Comparison of ENCODE assay signal across 8 cellular contexts in the genomic region with DNA sequence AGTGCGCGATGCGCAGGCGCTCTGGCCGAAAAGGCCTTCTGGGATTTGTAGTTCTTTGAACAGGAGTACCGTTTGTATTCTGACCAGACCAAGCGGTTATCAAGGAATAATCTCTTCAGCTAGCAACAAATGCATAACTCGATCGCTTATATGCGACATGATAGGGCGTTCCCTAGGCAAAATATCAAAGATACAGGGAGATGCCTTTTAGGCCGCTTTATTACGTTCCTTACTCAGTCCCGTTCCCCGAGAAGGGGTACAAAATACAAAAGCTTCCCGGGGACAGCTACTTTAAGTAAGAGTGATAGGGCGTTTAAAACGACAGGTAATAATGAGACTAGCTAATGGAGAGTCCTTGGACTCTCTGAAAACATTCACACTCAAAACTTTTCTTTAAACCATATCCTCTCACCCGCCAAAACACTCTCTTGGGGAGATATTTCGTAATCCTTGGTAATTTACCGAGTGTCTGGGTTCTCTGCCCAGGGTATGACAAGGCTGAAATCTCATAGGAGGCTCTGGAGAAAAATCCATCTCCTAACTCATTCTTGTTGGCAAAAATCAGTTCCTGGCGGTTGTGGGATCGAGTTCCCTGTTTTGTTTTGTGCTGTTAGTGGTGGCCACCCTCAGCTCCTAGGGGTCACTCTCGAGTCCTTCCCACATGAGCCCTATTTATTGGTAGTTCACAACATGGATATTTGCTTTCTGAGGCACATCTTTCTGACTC. TPM values are rescaled to one million over a fixed set of nuclear protein-coding genes. Genes with fewer than 3 reads are reported as not detected.
DNase-seq lines count a peak whose midpoint lies in the region; ATAC-seq, FAIRE-seq and TF ChIP-seq lines count a peak whose summit lies in the region.

No MANE protein-coding gene starts in this region.

- dilution Hi-C loops in endothelial cell of umbilical vein (cut with MboI; ENCODE audit: extremely low pct_ligation_motif_present, low sequenced_read_pairs) = no loop called here

- no CpG with 5 or more reads among the region's 24 CpGs for WGBS in mesendoderm (ENCODE audit: extremely low coverage, insufficient coverage, low lambda C conversion rate)

- no peak overlapping the region for H2BK15ac ChIP-seq in mesendoderm (replicated peaks; ENCODE audit: low read depth)

- H3K56ac ChIP-seq in mesendoderm (ENCODE audit: low read length) = peak overlapping the region; percentile 66

- H4K8ac ChIP-seq in mesendoderm (ENCODE audit: low read depth, low read length) = peak overlapping the region; percentile 65

- intact Hi-C loops in endothelial cell of umbilical vein (cut with micrococcal nuclease) = loop anchor here (1.0 to 5.0 kb wide), 4 partner anchors 39 to 837 kb away; a partner anchor contains a TSS
- intact Hi-C loops in tibial artery (cut with DNase I; ENCODE audit: low total_unique reads) = no loop called here

- no peak for TF ChIP-seq CTCF in KMS-11 (conservative IDR thresholded peaks at IDR 0.05; ENCODE audit: low read depth, low read length)
- peak; percentile 7 to 22 for TF ChIP-seq CTCF in endothelial cell of umbilical vein (IDR thresholded peaks at IDR 0.05; ENCODE audit: extremely low read depth in 1 of 2, insufficient read depth in 1 of 2, low read depth in 1 of 2, low read length in 2 of 2)
- no peak for TF ChIP-seq CTCF in tibial artery (IDR thresholded peaks at IDR 0.05)

- H4K5ac ChIP-seq in mesendoderm (ENCODE audit: low read length) = peak overlapping the region; percentile 64

- no peak overlapping the region for H3K4me3 ChIP-seq in KMS-11 (IDR thresholded peaks at IDR 0.05; ENCODE audit: insufficient read depth, low read depth, low read length)
- peak overlapping the region; percentile 79 to 93 (median 82) for H3K4me3 ChIP-seq in endothelial cell of umbilical vein (replicated peaks in 1 of 3; ENCODE audit: insufficient read depth in 1 of 3, low read depth in 1 of 3, low read length in 3 of 3)
- H3K4me3 ChIP-seq in mesendoderm (ENCODE audit: low read length) = peak overlapping the region; percentile 35
- peak overlapping the region; percentile 80 to 90 for H3K4me3 ChIP-seq in tibial artery

- H3K9ac ChIP-seq in KMS-11 (peak overlapping the region; percentile 85; the same call in 1 of the 2 replicates), endothelial cell of umbilical vein (replicated peaks; ENCODE audit: extremely low read depth, insufficient read depth, low read length) (peak overlapping the region; percentile 98), mesendoderm (ENCODE audit: low read length) (peak overlapping the region; percentile 66)

- no peaks in the 10 kb centered on the region for H3K36me3 ChIP-seq in KMS-11 (ENCODE audit: insufficient read depth)
- H3K36me3 ChIP-seq in endothelial cell of umbilical vein (ENCODE audit: control insufficient read depth in 2 of 2, extremely low read depth in 1 of 2, insufficient read depth in 2 of 2, low read length in 2 of 2) = no peaks in the 10 kb centered on the region
- no peaks in the 10 kb centered on the region for H3K36me3 ChIP-seq in mesendoderm (ENCODE audit: control insufficient read depth, insufficient read depth, low read length)
- H3K36me3 ChIP-seq in tibial artery = peaks cover 0 to 3% (median 0%) of the 10 kb centered on the region in 3 donors

- H2AFZ ChIP-seq in KMS-11 (ENCODE audit: low read depth) (peak overlapping the region; percentile 90), endothelial cell of umbilical vein (ENCODE audit: low read depth, low read length) (peak overlapping the region; percentile 82)

- CTCF ChIA-PET in endothelial cell of umbilical vein (lab: Charles Lee) = interaction anchor here (1.2 to 2.7 kb wide), 4 partner anchors 10 to 805 kb away, joined by 4 to 16 read pairs (median 6); a partner anchor contains a TSS

- H3K4me1 ChIP-seq in KMS-11 (ENCODE audit: low read depth, poor library complexity, severe bottlenecking) = peaks cover 16% of the 10 kb centered on the region
- H3K4me1 ChIP-seq in endothelial cell of umbilical vein (ENCODE audit: control insufficient read depth, extremely low read depth, insufficient read depth, low read length) = peaks cover 8% of the 10 kb centered on the region
- H3K4me1 ChIP-seq in mesendoderm (ENCODE audit: control insufficient read depth, low read depth, low read length) = no peaks in the 10 kb centered on the region
- peaks cover 0 to 45% (median 21%) of the 10 kb centered on the region in 4 donors for H3K4me1 ChIP-seq in tibial artery

- H2AK5ac ChIP-seq in mesendoderm (ENCODE audit: low read length) = no peak overlapping the region

- POLR2A ChIA-PET in endothelial cell of umbilical vein (lab: Charles Lee) = interaction anchor here (0.9 kb wide), 1 partner anchor 10 kb away, joined by 3 read pairs; no protein-coding TSS in a partner anchor

- H3K4me2 ChIP-seq in KMS-11 = peak overlapping the region; percentile 44; the same call in 1 of the 2 replicates
- peak overlapping the region; percentile 78 for H3K4me2 ChIP-seq in endothelial cell of umbilical vein (ENCODE audit: insufficient read depth, low read length)
- peak overlapping the region; percentile 82 for H3K4me2 ChIP-seq in mesendoderm (ENCODE audit: low read length)

- BruUV-seq in endothelial cell of umbilical vein (replicated peaks; lab: Mats Ljungman, UMichigan) = no TSS peak

- H3K23ac ChIP-seq in mesendoderm (ENCODE audit: low read length) = no peak overlapping the region

- H3K9me1 ChIP-seq in endothelial cell of umbilical vein (replicated peaks; ENCODE audit: control insufficient read depth, extremely low read depth, insufficient read depth, low read length) = no peaks in the 10 kb centered on the region

- H3K27me3 ChIP-seq in KMS-11 (ENCODE audit: insufficient read depth, low read depth) (no peaks in the 10 kb centered on the region), endothelial cell of umbilical vein (ENCODE audit: control insufficient read depth in 2 of 2, insufficient read depth in 2 of 2, low read length in 2 of 2) (no peaks in the 10 kb centered on the region), mesendoderm (ENCODE audit: insufficient read depth, low read length, poor library complexity) (no peaks in the 10 kb centered on the region), tibial artery (no peaks in the 10 kb centered on the region)

- H3K79me1 ChIP-seq in mesendoderm (ENCODE audit: low read length) = peaks cover 14% of the 10 kb centered on the region

- no peak overlapping the region for H3K27ac ChIP-seq in KMS-11
- H3K27ac ChIP-seq in endothelial cell of umbilical vein (ENCODE audit: insufficient read depth, low read depth, low read length) = peak overlapping the region; percentile 94
- no peak overlapping the region for H3K27ac ChIP-seq in mesendoderm (ENCODE audit: low read depth, low read length)
- peak overlapping the region; percentile 95 to 97 for H3K27ac ChIP-seq in tibial artery

- TF ChIP-seq POLR2A in endothelial cell of umbilical vein (IDR thresholded peaks at IDR 0.05; ENCODE audit: low read depth, low read length) = no peak

- H3K79me2 ChIP-seq in KMS-11 (ENCODE audit: insufficient read depth, low read depth) (peaks cover 39% of the 10 kb centered on the region), endothelial cell of umbilical vein (ENCODE audit: control insufficient read depth, insufficient read depth, low read length) (peaks cover 45% of the 10 kb centered on the region), mesendoderm (ENCODE audit: control insufficient read depth, insufficient read depth, low read length) (peaks cover 31% of the 10 kb centered on the region)

- no peak overlapping the region for H2BK5ac ChIP-seq in mesendoderm (ENCODE audit: low read length)

- H3K9me3 ChIP-seq in endothelial cell of umbilical vein (replicated peaks; ENCODE audit: control insufficient read depth, insufficient read depth, low read length) (no peaks in the 10 kb centered on the region), tibial artery (no peaks in the 10 kb centered on the region)

- peak; percentile 15 for ATAC-seq in GM21786 (IDR thresholded peaks at IDR 0.05; ENCODE audit: unreplicated experiment)

- peak overlapping the region; percentile 41 for H3K18ac ChIP-seq in mesendoderm (ENCODE audit: low read length)

- H3K4ac ChIP-seq in mesendoderm (ENCODE audit: low read depth, low read length) = no peak overlapping the region

- no peak overlapping the region for H2BK120ac ChIP-seq in mesendoderm (ENCODE audit: low read depth, low read length)

- H4K20me1 ChIP-seq in KMS-11 (ENCODE audit: insufficient read depth) = no peaks in the 10 kb centered on the region
- no peaks in the 10 kb centered on the region for H4K20me1 ChIP-seq in endothelial cell of umbilical vein (replicated peaks; ENCODE audit: control insufficient read depth, extremely low read depth, insufficient read depth, low read length)

- peak; percentile 62 for FAIRE-seq in endothelial cell of umbilical vein (lab: Jason Lieb, UNC)

- DNase-seq in NCI-H1105 treated with DMSO at 0.1 percent for 48 hours (lab: John Stamatoyannopoulos, UW) = peak; percentile 59
- no peak for DNase-seq in NCI-H1105 (lab: John Stamatoyannopoulos, UW)
- peak; percentile 54 for DNase-seq in SW480 (ENCODE audit: low spot score)
- no peak for DNase-seq in endothelial cell of umbilical vein (ENCODE audit: low read depth, low spot score)
- peak; percentile 78 for DNase-seq in mesendoderm
- DNase-seq in tibial artery = peak; percentile 55 to 73

RNA-seq across cellular contexts. Expression of a gene that starts 0.4 kb away (rescaled TPM):
- total RNA-seq in endothelial cell of umbilical vein = 96.3 and 104 TPM in 2 replicates
- polyA plus RNA-seq in endothelial cell of umbilical vein = 9.5 and 14.3 TPM in 2 replicates
- polyA plus RNA-seq in endothelial cell of umbilical vein (2011; cell fraction: cytosol; rRNA removed) = 28.3 and 29.9 TPM in 2 replicates
- 37.8 and 44.6 TPM in 2 replicates for polyA plus RNA-seq in endothelial cell of umbilical vein (2011; cell fraction: nucleus; rRNA removed)
- 58.6 and 84.1 TPM in 2 replicates for polyA plus RNA-seq in endothelial cell of umbilical vein (2012)
- 22.4 and 27.9 TPM in 2 replicates for polyA minus RNA-seq in endothelial cell of umbilical vein
- 32.7 TPM for polyA minus RNA-seq in endothelial cell of umbilical vein (2011; cell fraction: cytosol; rRNA and poly(A)+ RNA removed)
- polyA minus RNA-seq in endothelial cell of umbilical vein (2011; cell fraction: nucleus; rRNA and poly(A)+ RNA removed) = 10.9 and 14.0 TPM in 2 replicates
- polyA plus RNA-seq in mesendoderm (2013, experiment 1 of 2) = 77.6 TPM
- 74.8 TPM for polyA plus RNA-seq in mesendoderm (2013, experiment 2 of 2)

RNA-seq across cellular contexts. Expression of a gene that starts 38.5 kb away (rescaled TPM):
- total RNA-seq in endothelial cell of umbilical vein = 4.0 and 4.2 TPM in 2 replicates
- polyA plus RNA-seq in endothelial cell of umbilical vein = 6.9 and 7.9 TPM in 2 replicates
- polyA plus RNA-seq in endothelial cell of umbilical vein (2011; cell fraction: cytosol; rRNA removed) = 4.4 and 5.2 TPM in 2 replicates
- polyA plus RNA-seq in endothelial cell of umbilical vein (2011; cell fraction: nucleus; rRNA removed) = 12.3 and 14.7 TPM in 2 replicates
- polyA plus RNA-seq in endothelial cell of umbilical vein (2012) = 3.2 and 3.8 TPM in 2 replicates
- polyA minus RNA-seq in endothelial cell of umbilical vein = 9.0 TPM in 2 replicates
- polyA minus RNA-seq in endothelial cell of umbilical vein (2011; cell fraction: cytosol; rRNA and poly(A)+ RNA removed) = 4.6 TPM
- polyA minus RNA-seq in endothelial cell of umbilical vein (2011; cell fraction: nucleus; rRNA and poly(A)+ RNA removed) = 4.2 and 5.7 TPM in 2 replicates
- polyA plus RNA-seq in mesendoderm (2013, experiment 1 of 2) = 6.2 TPM
- 5.6 TPM for polyA plus RNA-seq in mesendoderm (2013, experiment 2 of 2)

RNA-seq across cellular contexts. Expression of a gene that starts 53.5 kb away (rescaled TPM):
- total RNA-seq in endothelial cell of umbilical vein = 160 and 177 TPM in 2 replicates
- polyA plus RNA-seq in endothelial cell of umbilical vein = 92.8 and 144 TPM in 2 replicates
- polyA plus RNA-seq in endothelial cell of umbilical vein (2011; cell fraction: cytosol; rRNA removed) = 166 and 294 TPM in 2 replicates
- 76.8 and 89.0 TPM in 2 replicates for polyA plus RNA-seq in endothelial cell of umbilical vein (2011; cell fraction: nucleus; rRNA removed)
- 212 and 382 TPM in 2 replicates for polyA plus RNA-seq in endothelial cell of umbilical vein (2012)
- polyA minus RNA-seq in endothelial cell of umbilical vein = 36.3 and 70.7 TPM in 2 replicates
- polyA minus RNA-seq in endothelial cell of umbilical vein (2011; cell fraction: cytosol; rRNA and poly(A)+ RNA removed) = 34.2 TPM
- 10.2 and 13.5 TPM in 2 replicates for polyA minus RNA-seq in endothelial cell of umbilical vein (2011; cell fraction: nucleus; rRNA and poly(A)+ RNA removed)
- polyA plus RNA-seq in mesendoderm (2013, experiment 1 of 2) = 1,414 TPM
- 1,371 TPM for polyA plus RNA-seq in mesendoderm (2013, experiment 2 of 2)

RNA-seq across cellular contexts. Expression of a gene that starts 53.5 kb away (rescaled TPM):
- total RNA-seq in endothelial cell of umbilical vein = 13.1 and 14.8 TPM in 2 replicates
- polyA plus RNA-seq in endothelial cell of umbilical vein = 10.1 and 10.2 TPM in 2 replicates
- 10.0 and 10.3 TPM in 2 replicates for polyA plus RNA-seq in endothelial cell of umbilical vein (2011; cell fraction: cytosol; rRNA removed)
- polyA plus RNA-seq in endothelial cell of umbilical vein (2011; cell fraction: nucleus; rRNA removed) = 8.9 and 10.6 TPM in 2 replicates
- polyA plus RNA-seq in endothelial cell of umbilical vein (2012) = 8.8 and 9.0 TPM in 2 replicates
- polyA minus RNA-seq in endothelial cell of umbilical vein = 9.9 and 12.3 TPM in 2 replicates
- 12.0 TPM for polyA minus RNA-seq in endothelial cell of umbilical vein (2011; cell fraction: cytosol; rRNA and poly(A)+ RNA removed)
- 6.0 and 8.5 TPM in 2 replicates for polyA minus RNA-seq in endothelial cell of umbilical vein (2011; cell fraction: nucleus; rRNA and poly(A)+ RNA removed)
- 10.4 TPM for polyA plus RNA-seq in mesendoderm (2013, experiment 1 of 2)
- 10.4 TPM for polyA plus RNA-seq in mesendoderm (2013, experiment 2 of 2)

Comparison
In these comparisons a context has a peak if more than half of its experiments do, and no peak if none do; other contexts are left out.
1. DNase-seq: peak in NCI-H1105 treated with DMSO at 0.1 percent for 48 hours (single experiment), SW480 (single experiment), mesendoderm (single experiment) and tibial artery (2 of 2); none in NCI-H1105 (single experiment) and endothelial cell of umbilical vein (single experiment).
2. H3K27ac ChIP-seq: peak in endothelial cell of umbilical vein (single experiment) and tibial artery (2 of 2); none in KMS-11 (single experiment) and mesendoderm (single experiment).
3. CTCF ChIP-seq: peak in endothelial cell of umbilical vein (2 of 2); none in KMS-11 (single experiment) and tibial artery (0 of 2).
4. Peak in every context shown above with its lines, with median percentiles within 50 percentile points of each other: H3K4me2 ChIP-seq and H3K9ac ChIP-seq.